In genomic region chr12:108597559-108598471, GRCh38 we compare ENCODE assay signal across 9 cellular contexts. TPM values are rescaled to one million over a fixed set of nuclear protein-coding genes. Genes with fewer than 3 reads are reported as not detected.
DNase-seq lines count a peak whose midpoint lies in the region; ATAC-seq and TF ChIP-seq lines count a peak whose summit lies in the region.
"Had no signal": no experiment of that assay in that cellular context is flagged by ENCODE, and none has a peak within 500 bp of the region (broad histone marks: within the 10 kb centered on the region; RNA-seq: fewer than 3 reads in every experiment).

Gene TMEM119 (minus strand): TSS chr12:108598084. CDS start chr12:108592383, 5,701 bp downstream.

- H3K4me3 Mint-ChIP-seq in endothelial cell (ENCODE audit: unreplicated experiment), result no peak within 1 kb of the TSS

- no peaks in the 10 kb centered on the region for H3K9me3 Mint-ChIP-seq in endothelial cell (ENCODE audit: unreplicated experiment)

- H3K9me3 ChIP-seq in mucosa of descending colon, result no peaks in the 10 kb centered on the region

- peak; percentile 44 for ATAC-seq in mucosa of descending colon
- ATAC-seq in GM18511 (IDR thresholded peaks at IDR 0.05; ENCODE audit: unreplicated experiment), result no peak
- ATAC-seq in GM18505 (IDR thresholded peaks at IDR 0.05; ENCODE audit: unreplicated experiment), result no peak

- no peaks in the 10 kb centered on the region for H3K36me3 ChIP-seq in mucosa of descending colon (ENCODE audit: low read depth)

- intact Hi-C loops in mucosa of descending colon (cut with DNase I, micrococcal nuclease), result no loop called here

- H3K27ac Mint-ChIP-seq in endothelial cell (ENCODE audit: unreplicated experiment), result no peak within 1 kb of the TSS

- H3K4me3 ChIP-seq in mucosa of descending colon, result no peak within 1 kb of the TSS

- no peaks in the 10 kb centered on the region for H3K4me1 ChIP-seq in mucosa of descending colon (ENCODE audit: low read depth)

- peaks cover 4% of the 10 kb centered on the region for H3K27me3 Mint-ChIP-seq in endothelial cell (ENCODE audit: unreplicated experiment)

- DNase-seq in NCI-H82 (lab: John Stamatoyannopoulos, UW) (peak; percentile 58), NCI-H82 treated with DMSO at 0.1 percent for 48 hours (lab: John Stamatoyannopoulos, UW; ENCODE audit: unreplicated experiment) (no peak), epidermal melanocyte (ENCODE audit: insufficient read length, low spot score) (peak; percentile 71), mucosa of descending colon (peak; percentile 23 to 63 (median 41)), ureter (ENCODE audit: low spot score) (peak; percentile 58), endothelial cell (ENCODE audit: low spot score) (no peak)

- H3K4me1 Mint-ChIP-seq in endothelial cell (ENCODE audit: unreplicated experiment), result no peaks in the 10 kb centered on the region

- TF ChIP-seq POLR2A in GM18505 (IDR thresholded peaks at IDR 0.05; ENCODE audit: borderline replicate concordance, extremely low read depth, insufficient read depth, insufficient read length), result no peak

- H3K36me3 Mint-ChIP-seq in endothelial cell (ENCODE audit: low read depth, unreplicated experiment), result no peaks in the 10 kb centered on the region

- TF ChIP-seq CTCF in mucosa of descending colon (IDR thresholded peaks at IDR 0.05) (no peak), endothelial cell (IDR thresholded peaks at IDR 0.05; ENCODE audit: unreplicated experiment) (no peak)

RNA-seq across cellular contexts. Expression of gene TMEM119, which starts in this region (rescaled TPM):
- total RNA-seq in mucosa of descending colon, result 1 to 10 TPM; 4.1 to 7.0 (median 5.1) TPM
- total RNA-seq in ureter, result 15.9 TPM
- total RNA-seq in endothelial cell (ENCODE audit: unreplicated experiment), result 0.36 TPM
- total RNA-seq: A673 had no signal

Comparison
In these comparisons a context has a peak if more than half of its experiments do, and no peak if none do; other contexts are left out.
1. DNase-seq: peak in NCI-H82 (single experiment), epidermal melanocyte (single experiment), mucosa of descending colon (3 of 3) and ureter (single experiment); none in NCI-H82 treated with DMSO at 0.1 percent for 48 hours (single experiment) and endothelial cell (single experiment).